Comparison of ENCODE assay signal across 1 cellular context in the genomic region with DNA sequence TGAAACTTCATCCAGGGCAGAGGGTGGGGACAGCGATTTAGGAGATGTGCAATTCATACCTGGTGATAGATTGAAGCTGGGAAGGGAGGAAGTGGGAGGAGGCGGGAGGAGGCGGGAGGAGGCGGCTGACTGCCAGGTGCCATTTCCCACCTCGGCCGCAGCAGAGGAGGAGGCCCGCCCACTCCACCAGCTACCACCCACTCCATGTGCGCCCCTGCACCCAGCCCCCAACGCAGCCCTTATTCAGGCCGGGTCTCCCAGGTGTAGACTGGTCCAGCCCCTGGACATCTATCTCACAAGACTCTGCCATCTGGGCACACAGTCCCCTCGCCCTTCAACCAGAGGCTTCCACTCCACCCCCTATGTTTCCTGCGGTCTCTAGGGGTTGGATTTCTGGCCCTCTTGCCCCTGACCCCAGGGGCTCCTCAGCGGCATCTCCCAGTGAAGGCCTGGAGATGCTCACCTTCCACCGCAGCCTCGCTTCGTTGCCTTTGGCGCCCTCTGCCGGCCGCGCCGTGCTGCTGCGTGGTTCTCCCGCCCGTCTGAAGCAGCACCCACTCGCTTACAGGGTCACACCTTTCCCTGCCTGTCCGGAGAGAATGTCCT.
TF ChIP-seq lines count a peak whose summit lies in the region.

No MANE protein-coding gene starts in this region.

TF ChIP-seq in HepG2, 621 proteins besides CTCF, POLR2A, EP300 and RAD21 (continued from another document and continues in another):
- TF ChIP-seq, protein P1, sequence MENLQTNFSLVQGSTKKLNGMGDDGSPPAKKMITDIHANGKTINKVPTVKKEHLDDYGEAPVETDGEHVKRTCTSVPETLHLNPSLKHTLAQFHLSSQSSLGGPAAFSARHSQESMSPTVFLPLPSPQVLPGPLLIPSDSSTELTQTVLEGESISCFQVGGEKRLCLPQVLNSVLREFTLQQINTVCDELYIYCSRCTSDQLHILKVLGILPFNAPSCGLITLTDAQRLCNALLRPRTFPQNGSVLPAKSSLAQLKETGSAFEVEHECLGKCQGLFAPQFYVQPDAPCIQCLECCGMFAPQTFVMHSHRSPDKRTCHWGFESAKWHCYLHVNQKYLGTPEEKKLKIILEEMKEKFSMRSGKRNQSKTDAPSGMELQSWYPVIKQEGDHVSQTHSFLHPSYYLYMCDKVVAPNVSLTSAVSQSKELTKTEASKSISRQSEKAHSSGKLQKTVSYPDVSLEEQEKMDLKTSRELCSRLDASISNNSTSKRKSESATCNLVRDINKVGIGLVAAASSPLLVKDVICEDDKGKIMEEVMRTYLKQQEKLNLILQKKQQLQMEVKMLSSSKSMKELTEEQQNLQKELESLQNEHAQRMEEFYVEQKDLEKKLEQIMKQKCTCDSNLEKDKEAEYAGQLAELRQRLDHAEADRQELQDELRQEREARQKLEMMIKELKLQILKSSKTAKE (CRISPR knock-in tag; IDR thresholded peaks at IDR 0.05; ENCODE audit: borderline replicate concordance) = 0 out of 2 replicates have a peak, but pooled peaks have one; percentile 44
- TF ChIP-seq ZNF788 (CRISPR knock-in tag; IDR thresholded peaks at IDR 0.05; ENCODE audit: borderline replicate concordance) (peak; percentile 85; the same call in 1 of the 2 replicates), CHD2 (IDR thresholded peaks at IDR 0.05; ENCODE audit: low read depth, low read length) (no peak), SALL2 (CRISPR knock-in tag; IDR thresholded peaks at IDR 0.05) (no peak), REPIN1 (CRISPR knock-in tag; IDR thresholded peaks at IDR 0.05; ENCODE audit: borderline replicate concordance, low read depth) (no peak), SIN3B (IDR thresholded peaks at IDR 0.05; ENCODE audit: low read length) (no peak), ZNF546 (CRISPR knock-in tag; conservative IDR thresholded peaks at IDR 0.05) (no peak), TBL1XR1 (IDR thresholded peaks at IDR 0.05; ENCODE audit: borderline replicate concordance, low read length, partially characterized antibody) (no peak), SETDB1 (CRISPR knock-in tag; IDR thresholded peaks at IDR 0.05; ENCODE audit: borderline replicate concordance) (no peak), HCFC1 (IDR thresholded peaks at IDR 0.05; ENCODE audit: low read depth, low read length) (no peak), GTF2F1 (IDR thresholded peaks at IDR 0.05; ENCODE audit: low read length) (no peak), EHMT2 (IDR thresholded peaks at IDR 0.05; ENCODE audit: borderline replicate concordance, low read depth, low read length) (no peak), BRF2 (CRISPR knock-in tag; IDR thresholded peaks at IDR 0.05) (no peak), DNMT3B (CRISPR knock-in tag; conservative IDR thresholded peaks at IDR 0.05) (no peak), RELA (CRISPR knock-in tag; IDR thresholded peaks at IDR 0.05) (0 out of 2 replicates have a peak, but pooled peaks have one; percentile 49), POLR2G (IDR thresholded peaks at IDR 0.05; ENCODE audit: low read depth, low read length) (no peak), ZNF264 (CRISPR knock-in tag; IDR thresholded peaks at IDR 0.05) (no peak), ZNF30 (CRISPR knock-in tag; IDR thresholded peaks at IDR 0.05) (no peak), TCF12 (IDR thresholded peaks at IDR 0.05) (no peak), TCF12 (CRISPR knock-in tag; IDR thresholded peaks at IDR 0.05) (no peak), ELF4 (CRISPR knock-in tag; IDR thresholded peaks at IDR 0.05; ENCODE audit: borderline replicate concordance) (no peak), HNRNPL (IDR thresholded peaks at IDR 0.05; ENCODE audit: low read depth, low read length) (no peak), ZFY (CRISPR knock-in tag; IDR thresholded peaks at IDR 0.05) (peak; percentile 38; the same call in 1 of the 2 replicates), HMG20B (CRISPR knock-in tag; conservative IDR thresholded peaks at IDR 0.05) (no peak), HNF1A (IDR thresholded peaks at IDR 0.05; ENCODE audit: low read depth) (no peak), HNF1A (CRISPR knock-in tag; IDR thresholded peaks at IDR 0.05; ENCODE audit: borderline replicate concordance) (no peak), ZNF609 (CRISPR knock-in tag; IDR thresholded peaks at IDR 0.05; ENCODE audit: borderline replicate concordance) (no peak), PITX1 (CRISPR knock-in tag; IDR thresholded peaks at IDR 0.05) (peak; percentile 43; the same call in 1 of the 2 replicates), GFI1 (CRISPR knock-in tag; IDR thresholded peaks at IDR 0.05; ENCODE audit: borderline replicate concordance) (no peak), MIER3 (CRISPR knock-in tag; IDR thresholded peaks at IDR 0.05; ENCODE audit: borderline replicate concordance) (no peak), ZNF460 (CRISPR knock-in tag; IDR thresholded peaks at IDR 0.05; ENCODE audit: borderline replicate concordance) (no peak), ZNF260 (CRISPR knock-in tag; IDR thresholded peaks at IDR 0.05; ENCODE audit: borderline replicate concordance, low read depth) (no peak), ZIK1 (CRISPR knock-in tag; IDR thresholded peaks at IDR 0.05; ENCODE audit: borderline replicate concordance, low read depth) (no peak), ZNF329 (CRISPR knock-in tag; IDR thresholded peaks at IDR 0.05; ENCODE audit: low read depth) (no peak), PATZ1 (CRISPR knock-in tag; IDR thresholded peaks at IDR 0.05) (peak; percentile 66), SRSF1 (optimal IDR thresholded peaks at IDR 0.05; ENCODE audit: low read depth, low read length) (no peak), ZNF224 (CRISPR knock-in tag; IDR thresholded peaks at IDR 0.05) (no peak), GMEB2 (CRISPR knock-in tag; IDR thresholded peaks at IDR 0.05; ENCODE audit: low read depth) (no peak)
- TF ChIP-seq, protein P2, sequence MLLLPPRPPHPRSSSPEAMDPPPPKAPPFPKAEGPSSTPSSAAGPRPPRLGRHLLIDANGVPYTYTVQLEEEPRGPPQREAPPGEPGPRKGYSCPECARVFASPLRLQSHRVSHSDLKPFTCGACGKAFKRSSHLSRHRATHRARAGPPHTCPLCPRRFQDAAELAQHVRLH (CRISPR knock-in tag; IDR thresholded peaks at IDR 0.05; ENCODE audit: borderline replicate concordance, low read depth) = no peak; the same call in 1 of the 2 replicates
- TF ChIP-seq, protein P3, sequence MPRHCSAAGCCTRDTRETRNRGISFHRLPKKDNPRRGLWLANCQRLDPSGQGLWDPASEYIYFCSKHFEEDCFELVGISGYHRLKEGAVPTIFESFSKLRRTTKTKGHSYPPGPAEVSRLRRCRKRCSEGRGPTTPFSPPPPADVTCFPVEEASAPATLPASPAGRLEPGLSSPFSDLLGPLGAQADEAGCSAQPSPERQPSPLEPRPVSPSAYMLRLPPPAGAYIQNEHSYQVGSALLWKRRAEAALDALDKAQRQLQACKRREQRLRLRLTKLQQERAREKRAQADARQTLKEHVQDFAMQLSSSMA (CRISPR knock-in tag; IDR thresholded peaks at IDR 0.05) = no peak
- TF ChIP-seq, protein P4, sequence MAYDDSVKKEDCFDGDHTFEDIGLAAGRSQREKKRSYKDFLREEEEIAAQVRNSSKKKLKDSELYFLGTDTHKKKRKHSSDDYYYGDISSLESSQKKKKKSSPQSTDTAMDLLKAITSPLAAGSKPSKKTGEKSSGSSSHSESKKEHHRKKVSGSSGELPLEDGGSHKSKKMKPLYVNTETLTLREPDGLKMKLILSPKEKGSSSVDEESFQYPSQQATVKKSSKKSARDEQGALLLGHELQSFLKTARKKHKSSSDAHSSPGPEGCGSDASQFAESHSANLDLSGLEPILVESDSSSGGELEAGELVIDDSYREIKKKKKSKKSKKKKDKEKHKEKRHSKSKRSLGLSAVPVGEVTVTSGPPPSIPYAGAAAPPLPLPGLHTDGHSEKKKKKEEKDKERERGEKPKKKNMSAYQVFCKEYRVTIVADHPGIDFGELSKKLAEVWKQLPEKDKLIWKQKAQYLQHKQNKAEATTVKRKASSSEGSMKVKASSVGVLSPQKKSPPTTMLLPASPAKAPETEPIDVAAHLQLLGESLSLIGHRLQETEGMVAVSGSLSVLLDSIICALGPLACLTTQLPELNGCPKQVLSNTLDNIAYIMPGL (CRISPR knock-in tag; IDR thresholded peaks at IDR 0.05; ENCODE audit: borderline replicate concordance in 1 of 2, low read depth in 1 of 2) = peak in 1 of 2 experiments; percentile 71; a peak in 3 of 4 replicates
